2 cellular contexts compared by ENCODE assay signal in genomic region chr19:39169143-39169810, GRCh38.
TF ChIP-seq lines count a peak whose summit lies in the region.

No MANE protein-coding gene starts in this region.

TF ChIP-seq in HEK293, 187 proteins besides CTCF, POLR2A, EP300 and RAD21:
- peak; percentile 63 for TF ChIP-seq GLIS2 (tag by site-specific recombination; IDR thresholded peaks at IDR 0.05)
- peak; percentile 50; the same call in 1 of the 2 replicates for TF ChIP-seq PATZ1 (tag by site-specific recombination; IDR thresholded peaks at IDR 0.05)
- peak; percentile 76 for TF ChIP-seq HIC1 (tag by site-specific recombination; IDR thresholded peaks at IDR 0.05)
- TF ChIP-seq ZNF623 (tag by site-specific recombination; IDR thresholded peaks at IDR 0.05) = peak; percentile 99
- TF ChIP-seq ZFP69B (tag by site-specific recombination; IDR thresholded peaks at IDR 0.05) = peak; percentile 59; the same call in 1 of the 2 replicates
- TF ChIP-seq ZBTB49 (tag by site-specific recombination; IDR thresholded peaks at IDR 0.05; ENCODE audit: low read depth) = no peak
- TF ChIP-seq ZNF791 (tag by site-specific recombination; IDR thresholded peaks at IDR 0.05) = no peak
- TF ChIP-seq ZSCAN30 (tag by site-specific recombination; IDR thresholded peaks at IDR 0.05) = no peak
- TF ChIP-seq ZNF513 (tag by site-specific recombination; IDR thresholded peaks at IDR 0.05) = no peak

TF ChIP-seq in H1, 55 proteins besides CTCF, POLR2A, EP300 and RAD21:
- TF ChIP-seq PHF8 (conservative IDR thresholded peaks at IDR 0.05; ENCODE audit: low read depth, low read length) = no peak
- no peak for TF ChIP-seq KDM5A (IDR thresholded peaks at IDR 0.05; ENCODE audit: low read length)
